In the genomic region with DNA sequence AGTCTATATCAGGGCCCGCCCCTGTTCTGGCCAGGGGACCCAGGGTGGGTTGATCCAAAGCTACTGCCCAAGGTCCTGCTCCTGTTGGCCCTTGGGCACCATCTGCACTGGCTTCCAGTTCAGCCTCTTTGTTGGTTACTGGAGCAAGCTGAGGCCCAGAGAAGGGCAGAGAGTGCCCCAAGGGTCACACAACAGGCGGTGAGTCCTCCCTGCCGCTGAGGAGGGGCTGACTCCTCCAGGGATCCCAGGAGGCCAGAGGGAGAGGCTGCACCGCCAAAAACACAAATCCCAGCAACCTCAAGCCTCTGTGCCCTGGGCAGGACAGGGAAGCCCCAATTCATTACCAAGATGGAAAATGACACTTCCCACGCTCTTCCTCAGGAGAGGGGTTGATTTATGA, we compare ENCODE assay signal across 16 cellular contexts.
DNase-seq lines count a peak whose midpoint lies in the region; ATAC-seq and TF ChIP-seq lines count a peak whose summit lies in the region.
"Had no signal": no experiment of that assay in that cellular context is flagged by ENCODE, and none has a peak within 500 bp of the region (broad histone marks: within the 10 kb centered on the region; RNA-seq: fewer than 3 reads in every experiment).

No MANE protein-coding gene starts in this region.

- H3K36me3 ChIP-seq in BLaER1 = peaks cover 4% of the 10 kb centered on the region; the same call in 1 of the 2 replicates
- peaks cover 0 to 4% (median 0%) of the 10 kb centered on the region in 11 experiments; a peak in 1 of 22 replicates for H3K36me3 ChIP-seq in BLaER1 treated with 17β-estradiol and CSF1 and Interleukin-3, amounts not matched to agents 10 nM and 100 nM
- H3K36me3 ChIP-seq: HAP-1 had no signal

- H3K27me3 ChIP-seq in BLaER1 (no peaks in the 10 kb centered on the region), dorsolateral prefrontal cortex (no peaks in the 10 kb centered on the region)
- no peaks in the 10 kb centered on the region for H3K27me3 ChIP-seq in BLaER1 treated with 17β-estradiol and CSF1 and Interleukin-3, amounts not matched to agents 10 nM and 100 nM

- H3K9me3 Mint-ChIP-seq in progenitor cell of endocrine pancreas (ENCODE audit: low read depth) = no peaks in the 10 kb centered on the region
- H3K9me3 Mint-ChIP-seq: CD4-positive, alpha-beta memory T cell; HFFc6 had no signal

- no peak for ATAC-seq in SK-N-SH treated with all-trans-retinoic acid at 6 μM for 48 hours

- H3K4me3 ChIP-seq in BLaER1 (no peak overlapping the region), dorsolateral prefrontal cortex (no peak overlapping the region)
- no peak overlapping the region for H3K4me3 ChIP-seq in BLaER1 treated with 17β-estradiol and CSF1 and Interleukin-3, amounts not matched to agents 10 nM and 100 nM
- H3K4me3 ChIP-seq: HAP-1 had no signal

- no peaks in the 10 kb centered on the region for H3K36me3 Mint-ChIP-seq in progenitor cell of endocrine pancreas (ENCODE audit: insufficient read depth)
- H3K36me3 Mint-ChIP-seq: CD14-positive monocyte; CD4-positive, alpha-beta memory T cell had no signal

- no peak overlapping the region for H3K4me3 Mint-ChIP-seq in progenitor cell of endocrine pancreas (ENCODE audit: low read depth)
- H3K4me3 Mint-ChIP-seq: CD14-positive monocyte; CD4-positive, alpha-beta memory T cell; HFFc6 had no signal

- peaks cover 93% of the 10 kb centered on the region for H3K4me1 ChIP-seq in BLaER1
- peaks cover 0 to 94% (median 78%) of the 10 kb centered on the region in 10 experiments; a peak in 17 of 20 replicates for H3K4me1 ChIP-seq in BLaER1 treated with 17β-estradiol and CSF1 and Interleukin-3, amounts not matched to agents 10 nM and 100 nM
- H3K4me1 ChIP-seq: HAP-1 had no signal

- H3K27ac ChIP-seq in BLaER1 (0 out of 2 replicates have a peak overlapping the region, but pooled peaks have one; percentile 70), dorsolateral prefrontal cortex (peak overlapping the region in 33 of 59 donors; percentile 7 to 98 (median 67))
- H3K27ac ChIP-seq in BLaER1 treated with 17β-estradiol and CSF1 and Interleukin-3, amounts not matched to agents 10 nM and 100 nM = 0 out of 22 replicates have a peak overlapping the region, but pooled peaks of 1 of the 11 experiments have one; percentile 4

- DNase-seq in dorsolateral prefrontal cortex (no peak), progenitor cell of endocrine pancreas (ENCODE audit: low spot score, unreplicated experiment) (no peak), NAMALWA (ENCODE audit: low spot score) (no peak), DMS 273 treated with DMSO at 0.1 percent for 48 hours (lab: John Stamatoyannopoulos, UW) (no peak)
- DNase-seq: Calu3; CD4-positive, alpha-beta memory T cell; COR-L47; DMS153; DND-41; GOT3; HFFc6 had no signal

- 0 out of 2 replicates have a peak overlapping the region, but pooled peaks have one; percentile 22 for H3K9ac ChIP-seq in BLaER1
- H3K9ac ChIP-seq in BLaER1 treated with 17β-estradiol and CSF1 and Interleukin-3, amounts not matched to agents 10 nM and 100 nM = peak overlapping the region in 5 of 11 experiments; percentile 3 to 52 (median 23); a peak in 4 of 22 replicates

- peak overlapping the region; percentile 88 for H3K4me2 ChIP-seq in BLaER1
- peak overlapping the region in 8 of 11 experiments; percentile 58 to 88 (median 70); a peak in 15 of 22 replicates for H3K4me2 ChIP-seq in BLaER1 treated with 17β-estradiol and CSF1 and Interleukin-3, amounts not matched to agents 10 nM and 100 nM

- H4K20me1 ChIP-seq in BLaER1 = peaks cover 99% of the 10 kb centered on the region
- H4K20me1 ChIP-seq in BLaER1 treated with 17β-estradiol and CSF1 and Interleukin-3, amounts not matched to agents 10 nM and 100 nM = peaks cover 3 to 93% (median 64%) of the 10 kb centered on the region in 11 experiments; a peak in 20 of 22 replicates

- H3K27me3 Mint-ChIP-seq in progenitor cell of endocrine pancreas = peaks cover 27% of the 10 kb centered on the region

- TF ChIP-seq CTCF in dorsolateral prefrontal cortex (IDR thresholded peaks at IDR 0.05 in 54 of 56, conservative IDR thresholded peaks at IDR 0.05 in 2 of 56; ENCODE audit: low read depth in 1 of 56, partially characterized antibody in 56 of 56) (no peak), progenitor cell of endocrine pancreas (IDR thresholded peaks at IDR 0.05; ENCODE audit: unreplicated experiment) (no peak)

- H3K9me3 ChIP-seq in BLaER1 = no peaks in the 10 kb centered on the region
- no peaks in the 10 kb centered on the region for H3K9me3 ChIP-seq in BLaER1 treated with 17β-estradiol and CSF1 and Interleukin-3, amounts not matched to agents 10 nM and 100 nM (replicated peaks in 1 of 11)
- H3K9me3 ChIP-seq: HAP-1 had no signal

- peak overlapping the region; percentile 85 for H3K27ac Mint-ChIP-seq in progenitor cell of endocrine pancreas
- H3K27ac Mint-ChIP-seq: CD14-positive monocyte; CD4-positive, alpha-beta memory T cell; HFFc6 had no signal

- intact Hi-C loops in dorsolateral prefrontal cortex (cut with DNase I) = loop anchor here (5.0 kb wide), 1 partner anchor 43 kb away; no protein-coding TSS in a partner anchor

- H3K4me1 Mint-ChIP-seq in progenitor cell of endocrine pancreas (ENCODE audit: low read depth) = peaks cover 3% of the 10 kb centered on the region
- H3K4me1 Mint-ChIP-seq: CD14-positive monocyte; CD4-positive, alpha-beta memory T cell had no signal

TF ChIP-seq in SK-N-SH treated with all-trans-retinoic acid at 6 μM for 48 hours, 23 proteins besides CTCF, POLR2A, EP300 and RAD21:
- TF ChIP-seq ZFP3 (CRISPR knock-in tag; IDR thresholded peaks at IDR 0.05) (no peak), ZNF70 (CRISPR knock-in tag; IDR thresholded peaks at IDR 0.05) (no peak)
TF ChIP-seq in SK-N-SH treated with all-trans-retinoic acid at 6 μM for 48 hours: peak in this region for 0.
